ENCODE assay signal across 1 cellular context in the genomic region with DNA sequence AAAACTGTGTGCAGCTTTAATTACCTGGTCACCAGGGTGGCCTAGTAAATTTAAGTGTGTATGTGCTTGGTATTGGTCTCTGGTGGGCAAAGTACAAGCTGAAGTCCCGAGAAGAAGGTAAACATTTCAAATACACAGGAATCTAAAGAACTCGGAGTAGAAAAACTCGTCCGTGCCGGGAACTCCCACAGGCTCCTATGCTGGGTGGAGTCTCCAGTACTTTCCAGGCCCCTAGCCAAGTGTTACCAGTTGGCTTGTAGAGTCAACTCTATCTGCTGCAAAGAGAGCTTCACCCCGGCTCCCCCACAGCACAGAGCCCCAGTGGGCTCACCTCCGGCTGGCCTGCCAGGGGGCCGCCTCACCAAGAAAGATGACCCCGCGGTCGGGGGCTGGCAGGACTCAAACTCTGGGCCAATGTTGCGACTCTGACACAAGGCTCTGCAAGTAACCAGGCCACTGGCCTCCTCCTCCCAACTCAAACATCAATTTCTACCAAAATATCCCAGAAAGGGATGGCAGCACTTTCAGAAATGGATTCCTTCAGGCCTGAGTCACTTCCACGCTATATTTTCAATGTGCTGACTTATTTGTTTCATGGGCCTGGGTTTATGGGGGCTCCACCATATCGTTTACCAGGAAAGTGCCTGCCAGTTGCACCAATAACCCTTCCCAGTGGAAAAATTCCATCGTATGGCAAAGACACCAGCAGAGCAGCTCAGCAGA.
TF ChIP-seq lines count a peak whose summit lies in the region.

No MANE protein-coding gene starts in this region.

TF ChIP-seq in HepG2, 621 proteins besides CTCF, POLR2A, EP300 and RAD21 (continued from another document and continues in another):
- TF ChIP-seq, protein P1, sequence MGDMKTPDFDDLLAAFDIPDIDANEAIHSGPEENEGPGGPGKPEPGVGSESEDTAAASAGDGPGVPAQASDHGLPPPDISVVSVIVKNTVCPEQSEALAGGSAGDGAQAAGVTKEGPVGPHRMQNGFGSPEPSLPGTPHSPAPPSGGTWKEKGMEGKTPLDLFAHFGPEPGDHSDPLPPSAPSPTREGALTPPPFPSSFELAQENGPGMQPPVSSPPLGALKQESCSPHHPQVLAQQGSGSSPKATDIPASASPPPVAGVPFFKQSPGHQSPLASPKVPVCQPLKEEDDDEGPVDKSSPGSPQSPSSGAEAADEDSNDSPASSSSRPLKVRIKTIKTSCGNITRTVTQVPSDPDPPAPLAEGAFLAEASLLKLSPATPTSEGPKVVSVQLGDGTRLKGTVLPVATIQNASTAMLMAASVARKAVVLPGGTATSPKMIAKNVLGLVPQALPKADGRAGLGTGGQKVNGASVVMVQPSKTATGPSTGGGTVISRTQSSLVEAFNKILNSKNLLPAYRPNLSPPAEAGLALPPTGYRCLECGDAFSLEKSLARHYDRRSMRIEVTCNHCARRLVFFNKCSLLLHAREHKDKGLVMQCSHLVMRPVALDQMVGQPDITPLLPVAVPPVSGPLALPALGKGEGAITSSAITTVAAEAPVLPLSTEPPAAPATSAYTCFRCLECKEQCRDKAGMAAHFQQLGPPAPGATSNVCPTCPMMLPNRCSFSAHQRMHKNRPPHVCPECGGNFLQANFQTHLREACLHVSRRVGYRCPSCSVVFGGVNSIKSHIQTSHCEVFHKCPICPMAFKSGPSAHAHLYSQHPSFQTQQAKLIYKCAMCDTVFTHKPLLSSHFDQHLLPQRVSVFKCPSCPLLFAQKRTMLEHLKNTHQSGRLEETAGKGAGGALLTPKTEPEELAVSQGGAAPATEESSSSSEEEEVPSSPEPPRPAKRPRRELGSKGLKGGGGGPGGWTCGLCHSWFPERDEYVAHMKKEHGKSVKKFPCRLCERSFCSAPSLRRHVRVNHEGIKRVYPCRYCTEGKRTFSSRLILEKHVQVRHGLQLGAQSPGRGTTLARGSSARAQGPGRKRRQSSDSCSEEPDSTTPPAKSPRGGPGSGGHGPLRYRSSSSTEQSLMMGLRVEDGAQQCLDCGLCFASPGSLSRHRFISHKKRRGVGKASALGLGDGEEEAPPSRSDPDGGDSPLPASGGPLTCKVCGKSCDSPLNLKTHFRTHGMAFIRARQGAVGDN (CRISPR knock-in tag; IDR thresholded peaks at IDR 0.05), result peak; percentile 59
- TF ChIP-seq FOXP1 (IDR thresholded peaks at IDR 0.05) (no peak), FOXP1 (CRISPR knock-in tag; IDR thresholded peaks at IDR 0.05) (peak; percentile 43; the same call in 1 of the 2 replicates), ELF3 (CRISPR knock-in tag; IDR thresholded peaks at IDR 0.05) (0 out of 2 replicates have a peak, but pooled peaks have one; percentile 8), SOX13 (IDR thresholded peaks at IDR 0.05) (no peak), SOX13 (CRISPR knock-in tag; conservative IDR thresholded peaks at IDR 0.05 in 1 of 2, IDR thresholded peaks at IDR 0.05 in 1 of 2) (peak in 1 of 2 experiments; percentile 12; a peak in 1 of 4 replicates), SMAD9 (CRISPR knock-in tag; IDR thresholded peaks at IDR 0.05) (0 out of 2 replicates have a peak, but pooled peaks have one; percentile 29), BCL6 (CRISPR knock-in tag; IDR thresholded peaks at IDR 0.05) (peak; percentile 32; the same call in 1 of the 2 replicates), PRPF4 (IDR thresholded peaks at IDR 0.05; ENCODE audit: low read depth, low read length, poor library complexity, severe bottlenecking) (no peak), ZKSCAN8 (CRISPR knock-in tag; IDR thresholded peaks at IDR 0.05; ENCODE audit: borderline replicate concordance) (0 out of 2 replicates have a peak, but pooled peaks have one; percentile 31), DMAP1 (CRISPR knock-in tag; IDR thresholded peaks at IDR 0.05) (0 out of 2 replicates have a peak, but pooled peaks have one; percentile 27), GATAD2A (CRISPR knock-in tag; IDR thresholded peaks at IDR 0.05) (peak; percentile 72), SAP130 (CRISPR knock-in tag; IDR thresholded peaks at IDR 0.05; ENCODE audit: low read depth) (peak; percentile 29; the same call in 1 of the 2 replicates), SMYD3 (CRISPR knock-in tag; IDR thresholded peaks at IDR 0.05) (no peak), PTBP1 (IDR thresholded peaks at IDR 0.05; ENCODE audit: low read depth, low read length, poor library complexity, severe bottlenecking) (no peak), MIXL1 (CRISPR knock-in tag; IDR thresholded peaks at IDR 0.05) (0 out of 2 replicates have a peak, but pooled peaks have one; percentile 38), RXRB (CRISPR knock-in tag; IDR thresholded peaks at IDR 0.05; ENCODE audit: borderline replicate concordance) (0 out of 2 replicates have a peak, but pooled peaks have one; percentile 14), ZNF615 (CRISPR knock-in tag; IDR thresholded peaks at IDR 0.05; ENCODE audit: borderline replicate concordance) (peak; percentile 56; the same call in 1 of the 2 replicates), PHF21A (CRISPR knock-in tag; IDR thresholded peaks at IDR 0.05) (0 out of 2 replicates have a peak, but pooled peaks have one; percentile 45), SIX4 (CRISPR knock-in tag; IDR thresholded peaks at IDR 0.05) (no peak), ERF (CRISPR knock-in tag; IDR thresholded peaks at IDR 0.05) (peak; percentile 24; the same call in 1 of the 2 replicates), ZFY (CRISPR knock-in tag; IDR thresholded peaks at IDR 0.05) (0 out of 2 replicates have a peak, but pooled peaks have one; percentile 35)
- TF ChIP-seq, protein P2, sequence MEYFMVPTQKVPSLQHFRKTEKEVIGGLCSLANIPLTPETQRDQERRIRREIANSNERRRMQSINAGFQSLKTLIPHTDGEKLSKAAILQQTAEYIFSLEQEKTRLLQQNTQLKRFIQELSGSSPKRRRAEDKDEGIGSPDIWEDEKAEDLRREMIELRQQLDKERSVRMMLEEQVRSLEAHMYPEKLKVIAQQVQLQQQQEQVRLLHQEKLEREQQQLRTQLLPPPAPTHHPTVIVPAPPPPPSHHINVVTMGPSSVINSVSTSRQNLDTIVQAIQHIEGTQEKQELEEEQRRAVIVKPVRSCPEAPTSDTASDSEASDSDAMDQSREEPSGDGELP (IDR thresholded peaks at IDR 0.05; ENCODE audit: borderline replicate concordance, low read depth), result no peak
- TF ChIP-seq, protein P3, sequence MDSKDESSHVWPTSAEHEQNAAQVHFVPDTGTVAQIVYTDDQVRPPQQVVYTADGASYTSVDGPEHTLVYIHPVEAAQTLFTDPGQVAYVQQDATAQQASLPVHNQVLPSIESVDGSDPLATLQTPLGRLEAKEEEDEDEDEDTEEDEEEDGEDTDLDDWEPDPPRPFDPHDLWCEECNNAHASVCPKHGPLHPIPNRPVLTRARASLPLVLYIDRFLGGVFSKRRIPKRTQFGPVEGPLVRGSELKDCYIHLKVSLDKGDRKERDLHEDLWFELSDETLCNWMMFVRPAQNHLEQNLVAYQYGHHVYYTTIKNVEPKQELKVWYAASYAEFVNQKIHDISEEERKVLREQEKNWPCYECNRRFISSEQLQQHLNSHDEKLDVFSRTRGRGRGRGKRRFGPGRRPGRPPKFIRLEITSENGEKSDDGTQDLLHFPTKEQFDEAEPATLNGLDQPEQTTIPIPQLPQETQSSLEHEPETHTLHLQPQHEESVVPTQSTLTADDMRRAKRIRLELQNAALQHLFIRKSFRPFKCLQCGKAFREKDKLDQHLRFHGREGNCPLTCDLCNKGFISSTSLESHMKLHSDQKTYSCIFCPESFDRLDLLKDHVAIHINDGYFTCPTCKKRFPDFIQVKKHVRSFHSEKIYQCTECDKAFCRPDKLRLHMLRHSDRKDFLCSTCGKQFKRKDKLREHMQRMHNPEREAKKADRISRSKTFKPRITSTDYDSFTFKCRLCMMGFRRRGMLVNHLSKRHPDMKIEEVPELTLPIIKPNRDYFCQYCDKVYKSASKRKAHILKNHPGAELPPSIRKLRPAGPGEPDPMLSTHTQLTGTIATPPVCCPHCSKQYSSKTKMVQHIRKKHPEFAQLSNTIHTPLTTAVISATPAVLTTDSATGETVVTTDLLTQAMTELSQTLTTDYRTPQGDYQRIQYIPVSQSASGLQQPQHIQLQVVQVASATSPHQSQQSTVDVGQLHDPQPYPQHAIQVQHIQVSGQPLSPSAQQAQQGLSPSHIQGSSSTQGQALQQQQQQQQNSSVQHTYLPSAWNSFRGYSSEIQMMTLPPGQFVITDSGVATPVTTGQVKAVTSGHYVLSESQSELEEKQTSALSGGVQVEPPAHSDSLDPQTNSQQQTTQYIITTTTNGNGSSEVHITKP (CRISPR knock-in tag; IDR thresholded peaks at IDR 0.05; ENCODE audit: low read depth), result peak; percentile 63; the same call in 1 of the 2 replicates
- TF ChIP-seq, protein P4, sequence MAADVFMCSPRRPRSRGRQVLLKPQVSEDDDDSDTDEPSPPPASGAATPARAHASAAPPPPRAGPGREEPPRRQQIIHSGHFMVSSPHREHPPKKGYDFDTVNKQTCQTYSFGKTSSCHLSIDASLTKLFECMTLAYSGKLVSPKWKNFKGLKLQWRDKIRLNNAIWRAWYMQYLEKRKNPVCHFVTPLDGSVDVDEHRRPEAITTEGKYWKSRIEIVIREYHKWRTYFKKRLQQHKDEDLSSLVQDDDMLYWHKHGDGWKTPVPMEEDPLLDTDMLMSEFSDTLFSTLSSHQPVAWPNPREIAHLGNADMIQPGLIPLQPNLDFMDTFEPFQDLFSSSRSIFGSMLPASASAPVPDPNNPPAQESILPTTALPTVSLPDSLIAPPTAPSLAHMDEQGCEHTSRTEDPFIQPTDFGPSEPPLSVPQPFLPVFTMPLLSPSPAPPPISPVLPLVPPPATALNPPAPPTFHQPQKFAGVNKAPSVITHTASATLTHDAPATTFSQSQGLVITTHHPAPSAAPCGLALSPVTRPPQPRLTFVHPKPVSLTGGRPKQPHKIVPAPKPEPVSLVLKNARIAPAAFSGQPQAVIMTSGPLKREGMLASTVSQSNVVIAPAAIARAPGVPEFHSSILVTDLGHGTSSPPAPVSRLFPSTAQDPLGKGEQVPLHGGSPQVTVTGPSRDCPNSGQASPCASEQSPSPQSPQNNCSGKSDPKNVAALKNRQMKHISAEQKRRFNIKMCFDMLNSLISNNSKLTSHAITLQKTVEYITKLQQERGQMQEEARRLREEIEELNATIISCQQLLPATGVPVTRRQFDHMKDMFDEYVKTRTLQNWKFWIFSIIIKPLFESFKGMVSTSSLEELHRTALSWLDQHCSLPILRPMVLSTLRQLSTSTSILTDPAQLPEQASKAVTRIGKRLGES (CRISPR knock-in tag; IDR thresholded peaks at IDR 0.05; ENCODE audit: borderline replicate concordance), result no peak
- TF ChIP-seq, protein P5, sequence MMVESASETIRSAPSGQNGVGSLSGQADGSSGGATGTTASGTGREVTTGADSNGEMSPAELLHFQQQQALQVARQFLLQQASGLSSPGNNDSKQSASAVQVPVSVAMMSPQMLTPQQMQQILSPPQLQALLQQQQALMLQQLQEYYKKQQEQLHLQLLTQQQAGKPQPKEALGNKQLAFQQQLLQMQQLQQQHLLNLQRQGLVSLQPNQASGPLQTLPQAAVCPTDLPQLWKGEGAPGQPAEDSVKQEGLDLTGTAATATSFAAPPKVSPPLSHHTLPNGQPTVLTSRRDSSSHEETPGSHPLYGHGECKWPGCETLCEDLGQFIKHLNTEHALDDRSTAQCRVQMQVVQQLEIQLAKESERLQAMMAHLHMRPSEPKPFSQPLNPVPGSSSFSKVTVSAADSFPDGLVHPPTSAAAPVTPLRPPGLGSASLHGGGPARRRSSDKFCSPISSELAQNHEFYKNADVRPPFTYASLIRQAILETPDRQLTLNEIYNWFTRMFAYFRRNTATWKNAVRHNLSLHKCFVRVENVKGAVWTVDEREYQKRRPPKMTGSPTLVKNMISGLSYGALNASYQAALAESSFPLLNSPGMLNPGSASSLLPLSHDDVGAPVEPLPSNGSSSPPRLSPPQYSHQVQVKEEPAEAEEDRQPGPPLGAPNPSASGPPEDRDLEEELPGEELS (CRISPR knock-in tag; IDR thresholded peaks at IDR 0.05), result peak; percentile 17; the same call in 1 of the 2 replicates
- TF ChIP-seq, protein P6, sequence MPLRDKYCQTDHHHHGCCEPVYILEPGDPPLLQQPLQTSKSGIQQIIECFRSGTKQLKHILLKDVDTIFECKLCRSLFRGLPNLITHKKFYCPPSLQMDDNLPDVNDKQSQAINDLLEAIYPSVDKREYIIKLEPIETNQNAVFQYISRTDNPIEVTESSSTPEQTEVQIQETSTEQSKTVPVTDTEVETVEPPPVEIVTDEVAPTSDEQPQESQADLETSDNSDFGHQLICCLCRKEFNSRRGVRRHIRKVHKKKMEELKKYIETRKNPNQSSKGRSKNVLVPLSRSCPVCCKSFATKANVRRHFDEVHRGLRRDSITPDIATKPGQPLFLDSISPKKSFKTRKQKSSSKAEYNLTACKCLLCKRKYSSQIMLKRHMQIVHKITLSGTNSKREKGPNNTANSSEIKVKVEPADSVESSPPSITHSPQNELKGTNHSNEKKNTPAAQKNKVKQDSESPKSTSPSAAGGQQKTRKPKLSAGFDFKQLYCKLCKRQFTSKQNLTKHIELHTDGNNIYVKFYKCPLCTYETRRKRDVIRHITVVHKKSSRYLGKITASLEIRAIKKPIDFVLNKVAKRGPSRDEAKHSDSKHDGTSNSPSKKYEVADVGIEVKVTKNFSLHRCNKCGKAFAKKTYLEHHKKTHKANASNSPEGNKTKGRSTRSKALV (CRISPR knock-in tag; IDR thresholded peaks at IDR 0.05), result 0 out of 2 replicates have a peak, but pooled peaks have one; percentile 48
- TF ChIP-seq, protein P7, sequence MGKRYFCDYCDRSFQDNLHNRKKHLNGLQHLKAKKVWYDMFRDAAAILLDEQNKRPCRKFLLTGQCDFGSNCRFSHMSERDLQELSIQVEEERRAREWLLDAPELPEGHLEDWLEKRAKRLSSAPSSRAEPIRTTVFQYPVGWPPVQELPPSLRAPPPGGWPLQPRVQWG (CRISPR knock-in tag; IDR thresholded peaks at IDR 0.05; ENCODE audit: borderline replicate concordance, low read depth), result no peak
- TF ChIP-seq, protein P8, sequence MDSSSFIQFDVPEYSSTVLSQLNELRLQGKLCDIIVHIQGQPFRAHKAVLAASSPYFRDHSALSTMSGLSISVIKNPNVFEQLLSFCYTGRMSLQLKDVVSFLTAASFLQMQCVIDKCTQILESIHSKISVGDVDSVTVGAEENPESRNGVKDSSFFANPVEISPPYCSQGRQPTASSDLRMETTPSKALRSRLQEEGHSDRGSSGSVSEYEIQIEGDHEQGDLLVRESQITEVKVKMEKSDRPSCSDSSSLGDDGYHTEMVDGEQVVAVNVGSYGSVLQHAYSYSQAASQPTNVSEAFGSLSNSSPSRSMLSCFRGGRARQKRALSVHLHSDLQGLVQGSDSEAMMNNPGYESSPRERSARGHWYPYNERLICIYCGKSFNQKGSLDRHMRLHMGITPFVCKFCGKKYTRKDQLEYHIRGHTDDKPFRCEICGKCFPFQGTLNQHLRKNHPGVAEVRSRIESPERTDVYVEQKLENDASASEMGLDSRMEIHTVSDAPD (CRISPR knock-in tag; IDR thresholded peaks at IDR 0.05), result 0 out of 2 replicates have a peak, but pooled peaks have one; percentile 15
